8 cellular contexts compared by ENCODE assay signal in the genomic region with DNA sequence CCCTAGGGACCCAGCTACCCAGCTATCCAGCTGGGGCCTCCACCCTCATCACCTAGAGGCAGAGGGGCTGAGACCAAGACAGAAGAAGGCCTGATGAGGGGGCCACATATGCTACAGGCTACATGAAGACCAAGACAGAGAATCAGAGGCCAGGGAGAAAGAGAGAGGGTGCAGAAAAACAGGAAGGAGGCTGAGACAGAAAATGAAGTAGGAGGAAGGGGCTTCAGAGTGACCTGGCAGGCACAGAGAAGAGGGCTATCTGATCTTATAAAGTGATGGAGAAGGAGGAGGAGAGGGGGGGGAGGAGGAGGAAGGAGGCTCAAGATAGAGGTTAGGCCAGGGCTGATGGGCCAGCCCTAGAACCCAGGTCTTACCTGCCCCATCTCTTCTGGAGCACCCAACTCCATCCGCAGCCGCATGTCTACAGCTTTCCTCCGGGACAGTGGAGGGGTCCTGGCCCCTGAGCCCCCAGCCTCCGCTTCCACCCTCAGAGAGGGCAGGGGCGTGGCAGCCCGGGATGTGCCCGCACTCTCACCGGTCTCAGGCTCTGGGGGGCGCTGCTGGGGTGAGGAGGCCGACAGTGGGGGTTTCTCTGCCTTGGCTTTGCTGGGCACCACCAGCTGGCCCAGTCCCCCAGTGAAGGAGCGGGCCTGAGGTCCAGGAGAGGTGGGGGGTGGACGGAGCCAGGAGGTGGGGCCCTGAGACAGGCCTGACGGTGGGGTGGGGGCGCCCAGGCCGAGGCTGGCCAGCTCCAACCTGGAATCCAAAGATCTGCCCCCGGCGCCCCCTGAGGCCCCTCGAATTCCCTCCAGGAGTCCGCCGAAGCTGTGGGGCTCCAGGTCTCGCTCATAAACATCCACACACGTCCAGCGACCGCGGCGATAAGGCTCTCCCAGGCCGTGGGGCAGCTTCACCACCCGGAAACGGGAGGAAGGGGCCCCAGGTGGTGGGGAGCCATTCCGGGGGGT. TPM values are rescaled to one million over a fixed set of nuclear protein-coding genes. Genes with fewer than 3 reads are reported as not detected.
DNase-seq lines count a peak whose midpoint lies in the region; ATAC-seq and TF ChIP-seq lines count a peak whose summit lies in the region.

No MANE protein-coding gene starts in this region.

- POLR2A ChIA-PET in activated CD8-positive, alpha-beta T cell treated with anti-CD3 and anti-CD28 coated beads, Interleukin-2, amount 10 ng/mL, durations not matched to agents 7 days and 5 days (lab: Charles Lee): interaction anchor here (0.7 to 2.5 kb wide), 9 partner anchors 17 to 109 kb away, joined by 3 to 12 read pairs (median 3); a partner anchor contains a TSS

- peak overlapping the region; percentile 40 for H3K9ac ChIP-seq in fibroblast of lung (ENCODE audit: insufficient read depth, low read length)

- H3K9me3 Mint-ChIP-seq in activated CD8-positive, alpha-beta T cell treated with anti-CD3 and anti-CD28 coated beads, Interleukin-2, amount 10 ng/mL, durations not matched to agents 7 days and 5 days (ENCODE audit: insufficient read depth): no peaks in the 10 kb centered on the region

- H3K4me1 Mint-ChIP-seq in activated CD8-positive, alpha-beta T cell treated with anti-CD3 and anti-CD28 coated beads, Interleukin-2, amount 10 ng/mL, durations not matched to agents 7 days and 5 days (ENCODE audit: low read depth): peaks cover 42% of the 10 kb centered on the region

- H3K4me1 ChIP-seq in fibroblast of lung (ENCODE audit: control insufficient read depth, extremely low read depth, insufficient read depth, low read length) (peaks cover 10% of the 10 kb centered on the region), sigmoid colon (peaks cover 0 to 64% (median 63%) of the 10 kb centered on the region in 4 donors), SJCRH30 (0 out of 2 replicates have a peak, but pooled peaks cover 2% of the 10 kb centered on the region)

- in situ Hi-C loops in G401 (cut with HindIII; ENCODE audit: low sequenced_read_pairs): no loop called here

- H3K27me3 ChIP-seq in fibroblast of lung (ENCODE audit: control insufficient read depth, insufficient read depth, low read length) (no peaks in the 10 kb centered on the region), sigmoid colon (no peaks in the 10 kb centered on the region), SJCRH30 (0 out of 2 replicates have a peak, but pooled peaks cover 4% of the 10 kb centered on the region)

- DNase-seq in NCI-H82 (lab: John Stamatoyannopoulos, UW): peak; percentile 18
- DNase-seq in NCI-H82 treated with DMSO at 0.1 percent for 48 hours (lab: John Stamatoyannopoulos, UW; ENCODE audit: unreplicated experiment): no peak
- DNase-seq in activated CD8-positive, alpha-beta T cell treated with anti-CD3 and anti-CD28 coated beads, Interleukin-2, amount 10 ng/mL, durations not matched to agents 7 days and 5 days: peak; percentile 69
- DNase-seq in fibroblast of lung (ENCODE audit: low read depth in 2 of 2): no peak
- DNase-seq in sigmoid colon: no peak
- no peak for DNase-seq in COR-L47 (lab: John Stamatoyannopoulos, UW)
- DNase-seq in SJCRH30: no peak
- DNase-seq in G401 (ENCODE audit: low spot score): no peak

- H3K9me3 ChIP-seq in fibroblast of lung (ENCODE audit: control insufficient read depth, insufficient read depth, low read depth, low read length) (no peaks in the 10 kb centered on the region), sigmoid colon (no peaks in the 10 kb centered on the region), SJCRH30 (replicated peaks) (no peaks in the 10 kb centered on the region)

- peaks cover 38% of the 10 kb centered on the region for H3K36me3 Mint-ChIP-seq in activated CD8-positive, alpha-beta T cell treated with anti-CD3 and anti-CD28 coated beads, Interleukin-2, amount 10 ng/mL, durations not matched to agents 7 days and 5 days (ENCODE audit: low read depth)

- H2AFZ ChIP-seq in fibroblast of lung (ENCODE audit: low read length): no peak overlapping the region

- intact Hi-C loops in sigmoid colon (cut with DNase I): loop anchor here (10.0 kb wide), 1 partner anchor 388 kb away; a partner anchor contains a TSS

- no peak for ATAC-seq in activated CD8-positive, alpha-beta T cell treated with anti-CD3 and anti-CD28 coated beads, Interleukin-2, amount 10 ng/mL, durations not matched to agents 7 days and 5 days

- H4K20me1 ChIP-seq in fibroblast of lung (ENCODE audit: control insufficient read depth, extremely low read depth, insufficient read depth, low read length): no peaks in the 10 kb centered on the region

- no peak for TF ChIP-seq EP300 in sigmoid colon (IDR thresholded peaks at IDR 0.05)

- H3K4me2 ChIP-seq in fibroblast of lung (ENCODE audit: extremely low read depth, insufficient read depth, low read length): peak overlapping the region; percentile 90

- peak overlapping the region; percentile 67 for H3K27ac Mint-ChIP-seq in activated CD8-positive, alpha-beta T cell treated with anti-CD3 and anti-CD28 coated beads, Interleukin-2, amount 10 ng/mL, durations not matched to agents 7 days and 5 days

- peak overlapping the region; percentile 98 for H3K4me3 Mint-ChIP-seq in activated CD8-positive, alpha-beta T cell treated with anti-CD3 and anti-CD28 coated beads, Interleukin-2, amount 10 ng/mL, durations not matched to agents 7 days and 5 days

- H3K27ac ChIP-seq in fibroblast of lung (ENCODE audit: insufficient read depth, low read length) (peak overlapping the region; percentile 44), sigmoid colon (peak overlapping the region; percentile 93 to 96 (median 94)), SJCRH30 (no peak overlapping the region)

- H3K27me3 Mint-ChIP-seq in activated CD8-positive, alpha-beta T cell treated with anti-CD3 and anti-CD28 coated beads, Interleukin-2, amount 10 ng/mL, durations not matched to agents 7 days and 5 days (ENCODE audit: low read depth): no peaks in the 10 kb centered on the region

- WGBS in sigmoid colon, 2 donors: 8% methylated on average over 30 of the region's 30 CpGs

- CTCF ChIA-PET in activated CD8-positive, alpha-beta T cell treated with anti-CD3 and anti-CD28 coated beads, Interleukin-2, amount 10 ng/mL, durations not matched to agents 7 days and 5 days (lab: Charles Lee): interaction anchor here (0.7 to 4.9 kb wide), 13 partner anchors 17 to 375 kb away, joined by 3 to 29 read pairs (median 4); a partner anchor contains a TSS

- H3K4me3 ChIP-seq in fibroblast of lung (replicated peaks in 1 of 4; ENCODE audit: control extremely low read depth in 1 of 4, insufficient read depth in 1 of 4, low read depth in 3 of 4, low read length in 4 of 4): peak overlapping the region; percentile 93 to 95 (median 93)
- H3K4me3 ChIP-seq in sigmoid colon: peak overlapping the region; percentile 64 to 100 (median 90)
- H3K4me3 ChIP-seq in SJCRH30: no peak overlapping the region

- H3K79me2 ChIP-seq in fibroblast of lung (ENCODE audit: control insufficient read depth, insufficient read depth, low read length): peaks cover 42% of the 10 kb centered on the region

- TF ChIP-seq CTCF in fibroblast of lung (conservative IDR thresholded peaks at IDR 0.05 in 1 of 2, IDR thresholded peaks at IDR 0.05 in 1 of 2; ENCODE audit: low read depth in 1 of 2, low read length in 2 of 2): peak in 1 of 2 donors; percentile 21
- TF ChIP-seq CTCF in sigmoid colon (IDR thresholded peaks at IDR 0.05): no peak

- H3K36me3 ChIP-seq in fibroblast of lung (ENCODE audit: control insufficient read depth, insufficient read depth, low read length): peaks cover 2% of the 10 kb centered on the region
- H3K36me3 ChIP-seq in sigmoid colon: peaks cover 6 to 28% (median 18%) of the 10 kb centered on the region in 4 donors
- H3K36me3 ChIP-seq in SJCRH30: no peaks in the 10 kb centered on the region

- no peak for TF ChIP-seq POLR2A in sigmoid colon (IDR thresholded peaks at IDR 0.05)

RNA-seq across cellular contexts. Expression of a gene that starts 1.8 kb away (rescaled TPM):
- total RNA-seq in activated CD8-positive, alpha-beta T cell treated with anti-CD3 and anti-CD28 coated beads, Interleukin-2, amount 10 ng/mL, durations not matched to agents 7 days and 5 days: 100 to 1,000 TPM; 129 to 132 TPM
- total RNA-seq in fibroblast of lung (15.2 and 21.1 TPM in 2 replicates), sigmoid colon (10 to 100 TPM; 24.4 to 31.6 (median 28.5) TPM)
- polyA plus RNA-seq in fibroblast of lung (13.2 and 15.3 TPM in 2 replicates), sigmoid colon (10 to 100 TPM; 46.8 to 53.5 (median 51.1) TPM)
- polyA plus RNA-seq in fibroblast of lung (2012): 25.5 and 29.3 TPM in 2 replicates
- polyA minus RNA-seq in fibroblast of lung (ENCODE audit: low replicate concordance): 24.8 and 29.4 TPM in 2 replicates
- 13.7 and 14.7 TPM in 2 replicates for total RNA-seq in SJCRH30 (2014; rRNA removed; shearing (Covaris generic))
- total RNA-seq in G401 (2014; rRNA removed; shearing (Covaris generic)): 80.1 and 118 TPM in 2 replicates

RNA-seq across cellular contexts. Expression of a gene that starts 6.5 kb away (rescaled TPM):
- under 1 TPM in 1 of 2 experiments, not detected in 1; 0.23 TPM for total RNA-seq in activated CD8-positive, alpha-beta T cell treated with anti-CD3 and anti-CD28 coated beads, Interleukin-2, amount 10 ng/mL, durations not matched to agents 7 days and 5 days
- total RNA-seq in fibroblast of lung (0.26 and 0.33 TPM in 2 replicates), sigmoid colon (1 to 10 TPM; 1.1 to 1.5 (median 1.4) TPM)
- polyA plus RNA-seq in fibroblast of lung (0.09 and 0.18 TPM in 2 replicates), sigmoid colon (1 to 10 TPM in 1 of 3 donors, under 1 TPM in 1, not detected in 1; 0.23 to 1.6 TPM)
- polyA plus RNA-seq in fibroblast of lung (2012): 0.21 and 0.37 TPM in 2 replicates
- polyA minus RNA-seq in fibroblast of lung (ENCODE audit: low replicate concordance): 0.11 TPM in 1 of 2 replicates, not detected in the other
- total RNA-seq in SJCRH30 (2014; rRNA removed; shearing (Covaris generic)): 0.49 and 0.56 TPM in 2 replicates
- 17.3 and 23.0 TPM in 2 replicates for total RNA-seq in G401 (2014; rRNA removed; shearing (Covaris generic))

RNA-seq across cellular contexts. Expression of a gene that starts 13.1 kb away (rescaled TPM):
- total RNA-seq in activated CD8-positive, alpha-beta T cell treated with anti-CD3 and anti-CD28 coated beads, Interleukin-2, amount 10 ng/mL, durations not matched to agents 7 days and 5 days: 1 to 10 TPM; 2.7 to 3.6 TPM
- total RNA-seq in fibroblast of lung (under 0.01 and 0.50 TPM in 2 replicates), sigmoid colon (under 1 TPM in 1 of 4 donors, not detected in 3; 0.95 TPM)
- polyA plus RNA-seq in fibroblast of lung (0.25 and 0.60 TPM in 2 replicates), sigmoid colon (under 1 TPM in 1 of 3 donors, not detected in 2; 0.63 TPM)
- polyA plus RNA-seq in fibroblast of lung (2012): 0.79 and 0.85 TPM in 2 replicates
- polyA minus RNA-seq in fibroblast of lung (ENCODE audit: low replicate concordance): not detected in 2 replicates
- not detected in 2 replicates for total RNA-seq in SJCRH30 (2014; rRNA removed; shearing (Covaris generic))
- not detected in 2 replicates for total RNA-seq in G401 (2014; rRNA removed; shearing (Covaris generic))

RNA-seq across cellular contexts. Expression of a gene that starts 40.9 kb away (rescaled TPM):
- total RNA-seq in activated CD8-positive, alpha-beta T cell treated with anti-CD3 and anti-CD28 coated beads, Interleukin-2, amount 10 ng/mL, durations not matched to agents 7 days and 5 days: 10 to 100 TPM; 84.0 to 90.1 TPM
- total RNA-seq in fibroblast of lung: 18.2 and 18.3 TPM in 2 replicates
- 7.0 and 9.8 TPM in 2 replicates for polyA plus RNA-seq in fibroblast of lung
- 14.1 and 25.5 TPM in 2 replicates for polyA plus RNA-seq in fibroblast of lung (2012)
- 1.8 and 6.2 TPM in 2 replicates for polyA minus RNA-seq in fibroblast of lung (ENCODE audit: low replicate concordance)
- total RNA-seq in sigmoid colon: 10 to 100 TPM; 17.4 to 42.6 (median 35.2) TPM
- 10 to 100 TPM; 28.2 to 45.5 (median 31.4) TPM for polyA plus RNA-seq in sigmoid colon
- 11.2 and 11.7 TPM in 2 replicates for total RNA-seq in SJCRH30 (2014; rRNA removed; shearing (Covaris generic))
- total RNA-seq in G401 (2014; rRNA removed; shearing (Covaris generic)): 56.1 and 59.4 TPM in 2 replicates

RNA-seq across cellular contexts. Expression of a gene that starts 47.6 kb away (rescaled TPM):
- 10 to 100 TPM; 40.4 to 45.4 TPM for total RNA-seq in activated CD8-positive, alpha-beta T cell treated with anti-CD3 and anti-CD28 coated beads, Interleukin-2, amount 10 ng/mL, durations not matched to agents 7 days and 5 days
- total RNA-seq in fibroblast of lung: 24.4 and 26.6 TPM in 2 replicates
- 11.4 and 17.6 TPM in 2 replicates for polyA plus RNA-seq in fibroblast of lung
- 22.1 and 32.1 TPM in 2 replicates for polyA plus RNA-seq in fibroblast of lung (2012)
- polyA minus RNA-seq in fibroblast of lung (ENCODE audit: low replicate concordance): 36.7 and 53.3 TPM in 2 replicates
- 10 to 100 TPM; 20.0 to 29.7 (median 25.5) TPM for total RNA-seq in sigmoid colon
- 10 to 100 TPM; 18.0 to 32.1 (median 19.7) TPM for polyA plus RNA-seq in sigmoid colon
- 48.2 and 50.6 TPM in 2 replicates for total RNA-seq in SJCRH30 (2014; rRNA removed; shearing (Covaris generic))
- total RNA-seq in G401 (2014; rRNA removed; shearing (Covaris generic)): 42.5 and 57.7 TPM in 2 replicates

Comparison
In these comparisons a context has a peak if more than half of its experiments do, and no peak if none do; other contexts are left out.
1. DNase-seq: peak in NCI-H82 (single experiment) and activated CD8-positive, alpha-beta T cell treated with anti-CD3 and anti-CD28 coated beads, Interleukin-2, amount 10 ng/mL, durations not matched to agents 7 days and 5 days (single experiment); none in NCI-H82 treated with DMSO at 0.1 percent for 48 hours (single experiment), fibroblast of lung (0 of 2), sigmoid colon (single experiment), COR-L47 (single experiment), SJCRH30 (0 of 2) and G401 (single experiment).